27 cellular contexts compared by ENCODE assay signal in the genomic region with DNA sequence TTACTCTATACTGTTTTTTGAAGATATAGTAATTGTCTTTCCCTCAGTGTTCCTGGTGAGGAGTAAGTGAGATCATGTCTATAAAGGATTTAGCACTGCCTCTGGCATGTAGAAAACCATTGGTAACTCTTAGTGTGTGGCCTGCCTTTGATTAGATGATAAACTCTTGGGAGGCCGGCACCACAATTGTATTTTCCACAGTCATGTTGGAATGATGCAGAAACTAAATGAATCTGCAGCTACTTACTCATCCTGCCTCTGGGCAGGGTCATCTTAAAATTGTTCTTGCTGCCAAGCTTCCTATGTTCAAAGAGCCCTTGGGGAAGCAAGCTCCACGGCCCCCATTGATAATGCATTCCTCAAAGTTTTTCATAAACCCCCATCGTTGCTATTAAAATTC.
"Had no signal": no experiment of that assay in that cellular context is flagged by ENCODE, and none has a peak within 500 bp of the region (broad histone marks: within the 10 kb centered on the region; RNA-seq: fewer than 3 reads in every experiment).

No MANE protein-coding gene starts in this region.

- H3K27ac ChIP-seq: body of pancreas, RWPE1, VCaP had no signal

- H3K27ac Mint-ChIP-seq: activated CD4-positive, alpha-beta memory T cell treated with anti-CD3 and anti-CD28 coated beads for 36 hours; activated CD4-positive, alpha-beta T cell treated with anti-CD3 and anti-CD28 coated beads, Interleukin-2, amount 10 ng/mL, durations not matched to agents 7 days and 5 days; activated naive CD4-positive, alpha-beta T cell treated with anti-CD3 and anti-CD28 coated beads, Interleukin-2, amount 10 ng/mL, durations not matched to agents 7 days and 5 days; activated naive CD8-positive, alpha-beta T cell treated with anti-CD3 and anti-CD28 coated beads for 36 hours; activated T-cell treated with anti-CD3 and anti-CD28 coated beads, Interleukin-2, amount 50 U/mL, for 72 hours; activated T-helper 2 cell treated with anti-CD3 and anti-CD28 coated beads, Interferon-gamma antibody, Interleukin-2, Interleukin-4, amounts not matched to agents 10 μg/mL and 5 μg/mL and 100 μg/mL, durations not matched to agents 14 hours and 24 hours and 36 hours; T-helper 1 cell treated with Interleukin-12 subunit alpha and Interleukin-12 subunit beta and Interleukin-4 antibody, amounts not matched to agents 30 μg/mL and 1 μg/mL, for 36 hours had no signal

- H3K36me3 Mint-ChIP-seq: activated CD4-positive, alpha-beta memory T cell treated with anti-CD3 and anti-CD28 coated beads for 36 hours; activated naive CD4-positive, alpha-beta T cell treated with anti-CD3 and anti-CD28 coated beads, Interleukin-2, amount 10 ng/mL, durations not matched to agents 7 days and 5 days; activated naive CD8-positive, alpha-beta T cell treated with anti-CD3 and anti-CD28 coated beads for 36 hours had no signal

- H3K9me3 ChIP-seq: body of pancreas had no signal

- ATAC-seq: activated T-cell treated with anti-CD3 and anti-CD28 coated beads, Interleukin-2, amount 50 U/mL, for 72 hours; body of pancreas; Panc1 had no signal

- FAIRE-seq: bronchial epithelial cell had no signal

- DNase-seq: activated CD4-positive, alpha-beta memory T cell treated with anti-CD3 and anti-CD28 coated beads for 36 hours; activated CD4-positive, alpha-beta T cell treated with anti-CD3 and anti-CD28 coated beads, Interleukin-2, amount 10 ng/mL, durations not matched to agents 7 days and 5 days; activated CD4-positive, CD25-positive, alpha-beta regulatory T cell; activated CD8-positive, alpha-beta memory T cell treated with anti-CD3 and anti-CD28 coated beads for 24 hours; activated gamma-delta T cell treated with Interleukin-2 at 50 U/mL for 16 hours; activated naive CD4-positive, alpha-beta T cell treated with anti-CD3 and anti-CD28 coated beads, Interleukin-2, amount 10 ng/mL, durations not matched to agents 7 days and 5 days; activated naive CD8-positive, alpha-beta T cell treated with anti-CD3 and anti-CD28 coated beads for 36 hours; activated T-cell treated with anti-CD3 and anti-CD28 coated beads for 4 hours; activated T-cell treated with anti-CD3 and anti-CD28 coated beads, Interleukin-2, amount 50 U/mL, for 72 hours; body of pancreas; Kasumi-1; KBM-7; NCI-H1092; NCI-H1417; NCI-H1930; NCI-H2171; NCI-H2227 treated with DMSO at 0.1 percent for 48 hours; NCI-H526; NCI-H82; Right ventricle myocardium superior had no signal

- H3K27me3 Mint-ChIP-seq: activated CD4-positive, alpha-beta memory T cell treated with anti-CD3 and anti-CD28 coated beads for 36 hours; activated CD4-positive, alpha-beta T cell treated with anti-CD3 and anti-CD28 coated beads, Interleukin-2, amount 10 ng/mL, durations not matched to agents 7 days and 5 days; activated naive CD4-positive, alpha-beta T cell treated with anti-CD3 and anti-CD28 coated beads, Interleukin-2, amount 10 ng/mL, durations not matched to agents 7 days and 5 days; activated naive CD8-positive, alpha-beta T cell treated with anti-CD3 and anti-CD28 coated beads for 36 hours; central memory CD8-positive, alpha-beta T cell had no signal

- H3K4me3 ChIP-seq: body of pancreas had no signal

- H3K4me1 ChIP-seq: body of pancreas had no signal

- H3K4me1 Mint-ChIP-seq: activated CD4-positive, alpha-beta T cell treated with anti-CD3 and anti-CD28 coated beads, Interleukin-2, amount 10 ng/mL, durations not matched to agents 7 days and 5 days; activated naive CD4-positive, alpha-beta T cell treated with anti-CD3 and anti-CD28 coated beads, Interleukin-2, amount 10 ng/mL, durations not matched to agents 7 days and 5 days; activated naive CD8-positive, alpha-beta T cell treated with anti-CD3 and anti-CD28 coated beads for 36 hours; central memory CD8-positive, alpha-beta T cell had no signal

- H3K27me3 ChIP-seq: body of pancreas had no signal

- H3K9me3 Mint-ChIP-seq: activated CD4-positive, alpha-beta memory T cell treated with anti-CD3 and anti-CD28 coated beads for 36 hours; activated CD4-positive, alpha-beta T cell treated with anti-CD3 and anti-CD28 coated beads, Interleukin-2, amount 10 ng/mL, durations not matched to agents 7 days and 5 days; activated naive CD8-positive, alpha-beta T cell treated with anti-CD3 and anti-CD28 coated beads for 36 hours; activated T-helper 2 cell treated with anti-CD3 and anti-CD28 coated beads, Interferon-gamma antibody, Interleukin-2, Interleukin-4, amounts not matched to agents 10 μg/mL and 5 μg/mL and 100 μg/mL, durations not matched to agents 14 hours and 24 hours and 36 hours had no signal

- H3K4me3 Mint-ChIP-seq: activated CD4-positive, alpha-beta memory T cell treated with anti-CD3 and anti-CD28 coated beads for 36 hours; activated CD4-positive, alpha-beta T cell treated with anti-CD3 and anti-CD28 coated beads, Interleukin-2, amount 10 ng/mL, durations not matched to agents 7 days and 5 days; activated naive CD4-positive, alpha-beta T cell treated with anti-CD3 and anti-CD28 coated beads, Interleukin-2, amount 10 ng/mL, durations not matched to agents 7 days and 5 days; activated naive CD8-positive, alpha-beta T cell treated with anti-CD3 and anti-CD28 coated beads for 36 hours; activated T-cell treated with anti-CD3 and anti-CD28 coated beads, Interleukin-2, amount 50 U/mL, for 72 hours; central memory CD8-positive, alpha-beta T cell; T-helper 1 cell treated with Interleukin-12 subunit alpha and Interleukin-12 subunit beta and Interleukin-4 antibody, amounts not matched to agents 30 μg/mL and 1 μg/mL, for 36 hours had no signal
